2 cellular contexts compared by ENCODE assay signal in genomic region chr19:49696115-49696514, GRCh38.
TF ChIP-seq lines count a peak whose summit lies in the region.

No MANE protein-coding gene starts in this region.

TF ChIP-seq in HEK293, 187 proteins besides CTCF, POLR2A, EP300 and RAD21:
- no peak for TF ChIP-seq ZSCAN16 (tag by site-specific recombination; IDR thresholded peaks at IDR 0.05)
- no peak for TF ChIP-seq ZNF561 (tag by site-specific recombination; IDR thresholded peaks at IDR 0.05; ENCODE audit: borderline replicate concordance)
- TF ChIP-seq PATZ1 (tag by site-specific recombination; IDR thresholded peaks at IDR 0.05) = no peak
- TF ChIP-seq ZNF37A (tag by site-specific recombination; IDR thresholded peaks at IDR 0.05) = no peak
- no peak for TF ChIP-seq ZNF521 (tag by site-specific recombination; IDR thresholded peaks at IDR 0.05)
- peak; percentile 98 for TF ChIP-seq ZNF664 (tag by site-specific recombination; IDR thresholded peaks at IDR 0.05)

TF ChIP-seq in K562, 482 proteins besides CTCF, POLR2A, EP300 and RAD21:
- TF ChIP-seq ZNF212 (CRISPR knock-in tag; IDR thresholded peaks at IDR 0.05) (no peak), RBM25 (IDR thresholded peaks at IDR 0.05; ENCODE audit: low read depth, low read length, severe bottlenecking) (peak; percentile 54)
